Comparison of ENCODE assay signal across 16 cellular contexts in the genomic region with DNA sequence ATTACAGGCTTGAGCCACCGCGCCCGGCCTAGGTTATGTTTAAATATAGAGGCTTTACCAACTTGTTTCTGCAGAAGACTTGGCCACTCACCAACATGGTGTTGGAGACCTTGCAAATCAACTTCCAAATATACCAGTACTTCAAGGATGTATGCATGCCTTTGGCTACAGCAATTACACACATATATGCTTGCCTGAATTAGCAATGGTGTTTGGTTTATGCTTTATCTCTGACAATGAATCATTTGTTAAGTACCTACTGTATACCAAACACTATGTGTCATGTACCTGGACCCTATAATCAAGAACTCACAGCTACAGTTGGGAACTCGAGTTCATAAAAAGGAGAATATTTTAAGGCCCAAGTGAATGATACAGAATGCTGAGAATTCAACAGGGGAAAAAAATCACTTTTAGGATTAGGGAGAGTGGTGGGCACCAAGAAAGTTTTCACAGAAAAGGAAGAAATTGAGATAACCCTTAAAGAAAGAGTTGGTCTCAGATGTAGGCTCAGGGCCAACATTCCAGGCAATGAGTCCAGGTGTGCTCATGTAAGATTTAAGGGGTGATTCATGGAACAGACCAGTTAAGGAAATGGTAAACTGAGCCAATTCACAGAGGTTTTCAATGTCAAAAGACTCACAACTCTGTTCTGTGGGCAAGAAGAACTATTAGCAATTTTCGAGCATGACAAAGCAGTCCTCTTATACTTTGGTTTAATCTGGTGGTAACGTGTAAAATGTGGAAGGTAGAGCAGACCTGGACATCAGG.
DNase-seq lines count a peak whose midpoint lies in the region; ATAC-seq and TF ChIP-seq lines count a peak whose summit lies in the region.
"Had no signal": no experiment of that assay in that cellular context is flagged by ENCODE, and none has a peak within 500 bp of the region (broad histone marks: within the 10 kb centered on the region; RNA-seq: fewer than 3 reads in every experiment).

No MANE protein-coding gene starts in this region.

- no peaks in the 10 kb centered on the region for H3K36me3 Mint-ChIP-seq in T-helper 17 cell (ENCODE audit: low read depth)
- no peaks in the 10 kb centered on the region for H3K36me3 Mint-ChIP-seq in stimulated activated effector memory CD8-positive, alpha-beta T cell treated with anti-CD3 and anti-CD28 coated beads, Interleukin-12 subunit alpha, Interleukin-12 subunit beta, amount 100 ng/mL, for 72 hours
- H3K36me3 Mint-ChIP-seq: CD4-positive, CD25-positive, alpha-beta regulatory T cell; CD8-positive, alpha-beta memory T cell had no signal

- no peaks in the 10 kb centered on the region for H3K27me3 ChIP-seq in PC-3 (ENCODE audit: low read length)
- peaks cover 2% of the 10 kb centered on the region for H3K27me3 ChIP-seq in osteoblast (ENCODE audit: insufficient read depth, low read length)
- no peaks in the 10 kb centered on the region for H3K27me3 ChIP-seq in Peyer's patch

- H3K27ac Mint-ChIP-seq in T-helper 17 cell: peak overlapping the region; percentile 41
- no peak overlapping the region for H3K27ac Mint-ChIP-seq in stimulated activated effector memory CD8-positive, alpha-beta T cell treated with anti-CD3 and anti-CD28 coated beads, Interleukin-12 subunit alpha, Interleukin-12 subunit beta, amount 100 ng/mL, for 72 hours
- H3K27ac Mint-ChIP-seq: CD4-positive, CD25-positive, alpha-beta regulatory T cell; CD8-positive, alpha-beta memory T cell had no signal

- H3K4me3 ChIP-seq in PC-3 (ENCODE audit: low read length) (no peak overlapping the region), osteoblast (ENCODE audit: insufficient read depth, low read length) (no peak overlapping the region), Peyer's patch (no peak overlapping the region)
- H3K4me3 ChIP-seq: BLaER1, GM23248, HAP-1 had no signal

- no peak for TF ChIP-seq POLR2A in Peyer's patch (IDR thresholded peaks at IDR 0.05)

- H3K9me2 ChIP-seq in PC-3 (replicated peaks; ENCODE audit: low read length): no peaks in the 10 kb centered on the region

- H3K36me3 ChIP-seq in PC-3 (ENCODE audit: low read depth, low read length) (no peaks in the 10 kb centered on the region), osteoblast (ENCODE audit: insufficient read depth, low read length) (no peaks in the 10 kb centered on the region), Peyer's patch (no peaks in the 10 kb centered on the region)
- H3K36me3 ChIP-seq: BLaER1, HAP-1 had no signal

- no peak overlapping the region for H3K4me3 Mint-ChIP-seq in T-helper 17 cell
- no peak overlapping the region for H3K4me3 Mint-ChIP-seq in stimulated activated effector memory CD8-positive, alpha-beta T cell treated with anti-CD3 and anti-CD28 coated beads, Interleukin-12 subunit alpha, Interleukin-12 subunit beta, amount 100 ng/mL, for 72 hours
- H3K4me3 Mint-ChIP-seq: CD4-positive, CD25-positive, alpha-beta regulatory T cell; CD8-positive, alpha-beta memory T cell had no signal

- CTCF ChIA-PET in PC-3 (lab: Charles Lee): no interaction called here

- no TSS peak for BruUV-seq in PC-3 (replicated peaks; lab: Mats Ljungman, UMichigan)

- H3K9me3 Mint-ChIP-seq in stimulated activated effector memory CD8-positive, alpha-beta T cell treated with anti-CD3 and anti-CD28 coated beads, Interleukin-12 subunit alpha, Interleukin-12 subunit beta, amount 100 ng/mL, for 72 hours: no peaks in the 10 kb centered on the region
- H3K9me3 Mint-ChIP-seq: CD8-positive, alpha-beta memory T cell had no signal

- POLR2A ChIA-PET in PC-3 (lab: Charles Lee; ENCODE audit: unreplicated experiment): no interaction called here

- no peak overlapping the region for H3K4me2 ChIP-seq in PC-3 (ENCODE audit: low read length)
- no peak overlapping the region for H3K4me2 ChIP-seq in osteoblast (ENCODE audit: insufficient read depth, low read length)
- H3K4me2 ChIP-seq: BLaER1 had no signal

- ATAC-seq in PC-3 (no peak), T-helper 17 cell (no peak)
- no peak for ATAC-seq in stimulated activated effector memory CD8-positive, alpha-beta T cell treated with anti-CD3 and anti-CD28 coated beads, Interleukin-12 subunit alpha, Interleukin-12 subunit beta, amount 100 ng/mL, for 72 hours

- no peak overlapping the region for H3K9ac ChIP-seq in PC-3 (ENCODE audit: low read length)
- H3K9ac ChIP-seq: BLaER1, GM23248 had no signal

- no peak overlapping the region for H3K27ac ChIP-seq in PC-3 (ENCODE audit: low read length)
- peak overlapping the region; percentile 44 for H3K27ac ChIP-seq in epithelial cell of prostate
- no peak overlapping the region for H3K27ac ChIP-seq in osteoblast (ENCODE audit: low read depth, low read length)
- no peak overlapping the region for H3K27ac ChIP-seq in Peyer's patch
- H3K27ac ChIP-seq: BLaER1, GM23248 had no signal

- H4K20me1 ChIP-seq in PC-3 (ENCODE audit: low read length) (no peaks in the 10 kb centered on the region), osteoblast (ENCODE audit: insufficient read depth, low read length) (no peaks in the 10 kb centered on the region)
- H4K20me1 ChIP-seq: BLaER1 had no signal

- DNase-seq in PC-3 (peak; percentile 7), T-helper 17 cell (no peak), epithelial cell of prostate (ENCODE audit: low read depth, low spot score) (no peak), osteoblast (ENCODE audit: insufficient read length, low spot score, missing footprints) (peak; percentile 21), Peyer's patch (no peak), NCI-H1417 treated with DMSO at 0.1 percent for 48 hours (lab: John Stamatoyannopoulos, UW) (no peak)
- DNase-seq in stimulated activated effector memory CD8-positive, alpha-beta T cell treated with anti-CD3 and anti-CD28 coated beads, Interleukin-12 subunit alpha, Interleukin-12 subunit beta, amount 100 ng/mL, for 72 hours (ENCODE audit: low spot score in 2 of 2): no peak
- DNase-seq: 8988T; CD4-positive, CD25-positive, alpha-beta regulatory T cell; CD8-positive, alpha-beta memory T cell; COR-L47; DMS 273 treated with DMSO at 0.1 percent for 48 hours; DMS53; GM23248 had no signal

- intact Hi-C loops in PC-3 (cut with micrococcal nuclease): no loop called here

- H3K4me1 Mint-ChIP-seq in T-helper 17 cell: no peaks in the 10 kb centered on the region
- no peaks in the 10 kb centered on the region for H3K4me1 Mint-ChIP-seq in stimulated activated effector memory CD8-positive, alpha-beta T cell treated with anti-CD3 and anti-CD28 coated beads, Interleukin-12 subunit alpha, Interleukin-12 subunit beta, amount 100 ng/mL, for 72 hours
- H3K4me1 Mint-ChIP-seq: CD8-positive, alpha-beta memory T cell had no signal

- TF ChIP-seq CTCF in PC-3 (conservative IDR thresholded peaks at IDR 0.05; ENCODE audit: low read depth, low read length) (no peak), osteoblast (IDR thresholded peaks at IDR 0.05; ENCODE audit: extremely low read depth, low read depth, low read length) (no peak), Peyer's patch (IDR thresholded peaks at IDR 0.05) (no peak)

- H3F3A ChIP-seq in PC-3 (ENCODE audit: low read length, unreplicated experiment): no peaks in the 10 kb centered on the region

- H3K9me3 ChIP-seq in PC-3 (ENCODE audit: low read length) (no peaks in the 10 kb centered on the region), T-helper 17 cell (ENCODE audit: control insufficient read depth, low read length, poor library complexity, severe bottlenecking) (no peaks in the 10 kb centered on the region), osteoblast (ENCODE audit: low read depth, low read length) (no peaks in the 10 kb centered on the region), Peyer's patch (no peaks in the 10 kb centered on the region)
- H3K9me3 ChIP-seq: BLaER1, HAP-1 had no signal

- H2AFZ ChIP-seq in PC-3 (ENCODE audit: low read length) (no peak overlapping the region), osteoblast (ENCODE audit: low read length) (no peak overlapping the region)
- H2AFZ ChIP-seq: GM23248 had no signal

- H3K79me2 ChIP-seq in PC-3 (ENCODE audit: low read length): no peaks in the 10 kb centered on the region
- no peaks in the 10 kb centered on the region for H3K79me2 ChIP-seq in osteoblast (ENCODE audit: insufficient read depth, low read length)

- 0 out of 2 replicates have a peak, but pooled peaks cover 4% of the 10 kb centered on the region for H3K4me1 ChIP-seq in PC-3 (ENCODE audit: insufficient read depth, low read length)
- H3K4me1 ChIP-seq in osteoblast (ENCODE audit: insufficient read depth, low read length): peaks cover 1% of the 10 kb centered on the region
- no peaks in the 10 kb centered on the region for H3K4me1 ChIP-seq in Peyer's patch

- H3K27me3 Mint-ChIP-seq in T-helper 17 cell: no peaks in the 10 kb centered on the region

Comparison
In these comparisons a context has a peak if more than half of its experiments do, and no peak if none do; other contexts are left out.
1. DNase-seq: peak in PC-3 (single experiment) and osteoblast (single experiment); none in T-helper 17 cell (0 of 3), epithelial cell of prostate (single experiment), Peyer's patch (0 of 3), NCI-H1417 treated with DMSO at 0.1 percent for 48 hours (single experiment) and stimulated activated effector memory CD8-positive, alpha-beta T cell treated with anti-CD3 and anti-CD28 coated beads, Interleukin-12 subunit alpha, Interleukin-12 subunit beta, amount 100 ng/mL, for 72 hours (0 of 2).